In the genomic region with DNA sequence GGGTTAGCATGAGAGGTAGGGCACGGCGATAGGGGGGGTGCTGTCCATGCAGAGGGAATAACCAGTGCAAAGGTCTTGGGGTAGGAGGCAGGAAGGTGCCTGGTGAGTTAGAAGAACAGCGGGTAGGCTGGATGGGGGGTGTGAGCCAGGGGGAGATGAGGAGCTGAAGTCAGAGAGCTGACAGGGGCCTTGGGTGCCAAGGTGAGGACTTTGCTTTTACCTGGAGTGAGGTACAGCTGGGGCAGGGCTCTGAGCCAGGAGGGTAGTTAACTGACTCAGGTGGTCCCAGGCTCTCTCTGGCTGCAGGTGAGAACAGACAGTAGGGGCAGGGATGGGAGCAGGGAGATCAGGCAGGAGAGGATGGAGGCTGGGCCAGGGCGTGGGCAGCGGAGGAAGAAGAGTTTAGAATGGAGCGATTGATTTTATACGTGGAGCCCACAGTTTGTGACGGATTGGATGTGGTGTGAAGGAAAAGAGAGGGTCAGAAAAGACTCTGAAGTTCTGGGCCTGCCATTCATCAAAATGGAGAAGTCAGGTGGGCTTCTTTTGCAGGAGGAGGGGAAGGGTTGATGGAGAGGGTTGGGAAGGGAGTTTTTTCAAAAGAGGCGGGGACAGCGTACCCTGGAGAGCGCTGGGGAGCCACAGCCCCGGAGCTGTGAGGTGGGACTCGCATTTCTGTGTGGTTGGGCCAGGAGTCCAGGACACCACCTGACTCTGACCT, we compare ENCODE assay signal across 9 cellular contexts. TPM values are rescaled to one million over a fixed set of nuclear protein-coding genes. Genes with fewer than 3 reads are reported as not detected.
DNase-seq lines count a peak whose midpoint lies in the region; ATAC-seq, FAIRE-seq and TF ChIP-seq lines count a peak whose summit lies in the region.
"Had no signal": no experiment of that assay in that cellular context is flagged by ENCODE, and none has a peak within 500 bp of the region (broad histone marks: within the 10 kb centered on the region; RNA-seq: fewer than 3 reads in every experiment).

No MANE protein-coding gene starts in this region.

- H3K36me3 ChIP-seq in left ventricle myocardium inferior, result peaks cover 5% of the 10 kb centered on the region

- no peaks in the 10 kb centered on the region for H3K27me3 Mint-ChIP-seq in activated CD4-positive, alpha-beta memory T cell treated with anti-CD3 and anti-CD28 coated beads for 36 hours

- no peak for TF ChIP-seq CTCF in left ventricle myocardium inferior (IDR thresholded peaks at IDR 0.05; ENCODE audit: borderline replicate concordance)

- FAIRE-seq in GM12892 (lab: Jason Lieb, UNC), result no peak

- peak overlapping the region; percentile 96 for H3K27ac ChIP-seq in left ventricle myocardium inferior (replicated peaks)
- H3K27ac ChIP-seq: KMS-11 had no signal

- H3K4me1 Mint-ChIP-seq in activated CD4-positive, alpha-beta memory T cell treated with anti-CD3 and anti-CD28 coated beads for 36 hours (ENCODE audit: low read depth), result peaks cover 60% of the 10 kb centered on the region

- intact Hi-C loops in activated CD4-positive, alpha-beta memory T cell treated with anti-CD3 and anti-CD28 coated beads for 36 hours (cut with micrococcal nuclease), result loop anchor here (10.0 kb wide), 1 partner anchor 216 kb away; no protein-coding TSS in a partner anchor
- intact Hi-C loops in left ventricle myocardium inferior (cut with micrococcal nuclease), result no loop called here

- H3K4me1 ChIP-seq in left ventricle myocardium inferior, result peaks cover 91% of the 10 kb centered on the region

- no peaks in the 10 kb centered on the region for H3K9me3 ChIP-seq in left ventricle myocardium inferior (replicated peaks)

- no peaks in the 10 kb centered on the region for H3K9me3 Mint-ChIP-seq in activated CD4-positive, alpha-beta memory T cell treated with anti-CD3 and anti-CD28 coated beads for 36 hours

- H3K36me3 Mint-ChIP-seq in activated CD4-positive, alpha-beta memory T cell treated with anti-CD3 and anti-CD28 coated beads for 36 hours, result peaks cover 39% of the 10 kb centered on the region

- TF ChIP-seq POLR2A in GM12892 (IDR thresholded peaks at IDR 0.05; ENCODE audit: low read depth, low read length), result peak; percentile 33; the same call in 1 of the 2 replicates

- POLR2A ChIA-PET in activated CD4-positive, alpha-beta memory T cell treated with anti-CD3 and anti-CD28 coated beads for 36 hours (lab: Charles Lee), result interaction anchor here (3.2 to 5.4 kb wide), 3 partner anchors 9 to 14 kb away, joined by 17 to 65 read pairs (median 51); no protein-coding TSS in a partner anchor

- peak overlapping the region; percentile 100 for H3K4me3 Mint-ChIP-seq in activated CD4-positive, alpha-beta memory T cell treated with anti-CD3 and anti-CD28 coated beads for 36 hours

- H3K4me3 ChIP-seq in left ventricle myocardium inferior, result peak overlapping the region; percentile 86
- peak overlapping the region; percentile 81 for H3K4me3 ChIP-seq in skeletal muscle cell (ENCODE audit: low read depth, low read length)

- DNase-seq in GM12892 (ENCODE audit: insufficient read length) (no peak), left ventricle myocardium inferior (no peak), skeletal muscle cell (ENCODE audit: low read depth) (no peak), NCI-H446 treated with DMSO at 0.1 percent for 48 hours (lab: John Stamatoyannopoulos, UW) (no peak)
- DNase-seq in activated CD4-positive, alpha-beta memory T cell treated with anti-CD3 and anti-CD28 coated beads for 36 hours, result peak; percentile 36
- no peak for DNase-seq in stimulated activated CD4-positive, alpha-beta T cell treated with anti-CD3 and anti-CD28 coated beads, Interleukin-1b, Interleukin-23, amount 100 ng/mL, for 48 hours

- peak overlapping the region; percentile 97 for H3K27ac Mint-ChIP-seq in activated CD4-positive, alpha-beta memory T cell treated with anti-CD3 and anti-CD28 coated beads for 36 hours

- H3K27me3 ChIP-seq in left ventricle myocardium inferior (ENCODE audit: low read depth), result no peaks in the 10 kb centered on the region

- no peak for ATAC-seq in HG03469 (IDR thresholded peaks at IDR 0.05; ENCODE audit: unreplicated experiment)
- ATAC-seq in HG03039 (IDR thresholded peaks at IDR 0.05; ENCODE audit: unreplicated experiment), result no peak

- CTCF ChIA-PET in activated CD4-positive, alpha-beta memory T cell treated with anti-CD3 and anti-CD28 coated beads for 36 hours (lab: Charles Lee), result interaction anchor here (0.6 to 5.9 kb wide), 5 partner anchors 8 to 26 kb away, joined by 3 to 37 read pairs (median 5); no protein-coding TSS in a partner anchor

RNA-seq across cellular contexts. Expression of a gene that starts 1.2 kb away (rescaled TPM):
- polyA plus RNA-seq in GM12892 (2012; ENCODE audit: missing spikeins), result 44.0 TPM
- total RNA-seq in activated CD4-positive, alpha-beta memory T cell treated with anti-CD3 and anti-CD28 coated beads for 36 hours, result 100 to 1,000 TPM; 204 to 223 TPM
- total RNA-seq in left ventricle myocardium inferior, result 26.2 TPM

RNA-seq across cellular contexts. Expression of a gene that starts 31.3 kb away (rescaled TPM):
- polyA plus RNA-seq in GM12892 (2012; ENCODE audit: missing spikeins), result 0.40 TPM
- total RNA-seq in activated CD4-positive, alpha-beta memory T cell treated with anti-CD3 and anti-CD28 coated beads for 36 hours, result 1 to 10 TPM; 1.1 to 1.6 TPM
- 52.8 TPM for total RNA-seq in left ventricle myocardium inferior

RNA-seq across cellular contexts. Expression of a gene that starts 34.9 kb away (rescaled TPM):
- 2.3 TPM for polyA plus RNA-seq in GM12892 (2012; ENCODE audit: missing spikeins)
- 1 to 10 TPM; 6.4 to 6.9 TPM for total RNA-seq in activated CD4-positive, alpha-beta memory T cell treated with anti-CD3 and anti-CD28 coated beads for 36 hours
- 3.2 TPM for total RNA-seq in left ventricle myocardium inferior

RNA-seq across cellular contexts. Expression of a gene that starts 42.6 kb away (rescaled TPM):
- polyA plus RNA-seq in GM12892 (2012; ENCODE audit: missing spikeins), result not detected
- total RNA-seq in activated CD4-positive, alpha-beta memory T cell treated with anti-CD3 and anti-CD28 coated beads for 36 hours, result under 1 TPM in 1 of 2 experiments, not detected in 1; 0.21 TPM
- total RNA-seq in left ventricle myocardium inferior, result 3.4 TPM

Comparison
In these comparisons a context has a peak if more than half of its experiments do, and no peak if none do; other contexts are left out.
1. RNA of a gene that starts 31.3 kb away (total RNA-seq): 52.8 TPM in left ventricle myocardium inferior (single experiment); 1.1 to 1.6 TPM in activated CD4-positive, alpha-beta memory T cell treated with anti-CD3 and anti-CD28 coated beads for 36 hours; every median in the first group is over 10 times any median in the second.